7 cellular contexts compared by ENCODE assay signal in genomic region chr17:49180303-49180702, GRCh38. TPM values are rescaled to one million over a fixed set of nuclear protein-coding genes. Genes with fewer than 3 reads are reported as not detected.
DNase-seq lines count a peak whose midpoint lies in the region; ATAC-seq and TF ChIP-seq lines count a peak whose summit lies in the region.

No MANE protein-coding gene starts in this region.

- peak; percentile 83 for TF ChIP-seq CTCF in GM12865 (IDR thresholded peaks at IDR 0.05; ENCODE audit: insufficient read depth, low read depth, low read length, missing control alignments)

- ATAC-seq in left lobe of liver = peak; percentile 89
- no peak for ATAC-seq in GM18520 (IDR thresholded peaks at IDR 0.05; ENCODE audit: unreplicated experiment)

- DNase-seq in GM12865 (ENCODE audit: low read depth) = peak; percentile 69
- peak; percentile 15 for DNase-seq in NCI-H1092 (lab: John Stamatoyannopoulos, UW)
- DNase-seq in activated CD4-positive, alpha-beta T cell treated with anti-CD3 and anti-CD28 coated beads for 1 hour = peak; percentile 45
- DNase-seq in central memory CD4-positive, alpha-beta T cell = peak; percentile 55
- DNase-seq in left lobe of liver (ENCODE audit: low spot score) = peak; percentile 55
- peak; percentile 42 to 64 (median 42) for DNase-seq in stimulated activated CD4-positive, alpha-beta T cell treated with anti-CD3 and anti-CD28 coated beads, TNF-alpha, amount 100 ng/mL, for 24 hours (ENCODE audit: low read depth in 3 of 3)

- H3K4me3 ChIP-seq in GM12865 (ENCODE audit: low read depth, low read length) = no peak overlapping the region

RNA-seq across cellular contexts. Expression of gene GNGT2, which starts 30.1 kb away (rescaled TPM):
- total RNA-seq in left lobe of liver = 0.20 TPM

RNA-seq across cellular contexts. Expression of gene ABI3, which starts 30.2 kb away (rescaled TPM):
- total RNA-seq in left lobe of liver = 4.0 TPM

RNA-seq across cellular contexts. Expression of gene B4GALNT2, which starts 47.7 kb away (rescaled TPM):
- total RNA-seq in left lobe of liver = 0.03 TPM

RNA-seq across cellular contexts. Expression of gene PHOSPHO1, which starts 50.3 kb away (rescaled TPM):
- total RNA-seq in left lobe of liver = 0.28 TPM

Comparison
In these comparisons a context has a peak if more than half of its experiments do, and no peak if none do; other contexts are left out.
1. DNase-seq: peak in every context shown above with its lines; median percentile 69 in GM12865; 55 in central memory CD4-positive, alpha-beta T cell; 55 in left lobe of liver; 45 in activated CD4-positive, alpha-beta T cell treated with anti-CD3 and anti-CD28 coated beads for 1 hour; 42 in stimulated activated CD4-positive, alpha-beta T cell treated with anti-CD3 and anti-CD28 coated beads, TNF-alpha, amount 100 ng/mL, for 24 hours; 15 in NCI-H1092.